Comparison of ENCODE assay signal across 13 cellular contexts in the genomic region with DNA sequence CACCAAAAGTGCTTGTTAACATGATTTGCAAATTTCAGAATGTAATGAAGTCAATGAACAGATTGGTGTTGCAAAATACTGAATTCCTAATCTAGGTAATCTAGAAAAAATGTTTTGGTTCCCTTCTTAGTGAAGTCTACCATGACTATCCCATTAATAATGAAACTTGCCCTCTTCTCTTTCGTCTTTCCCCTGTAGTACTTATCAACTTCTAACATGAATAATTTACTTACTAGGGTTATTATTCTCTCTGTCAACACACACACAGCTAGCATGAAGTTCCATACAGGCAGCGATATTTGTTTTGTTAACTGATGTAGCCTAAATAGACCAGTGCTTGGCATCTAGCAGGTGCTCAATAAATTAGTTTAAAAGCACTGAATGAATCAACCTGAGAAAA.
DNase-seq lines count a peak whose midpoint lies in the region; ATAC-seq and TF ChIP-seq lines count a peak whose summit lies in the region.
"Had no signal": no experiment of that assay in that cellular context is flagged by ENCODE, and none has a peak within 500 bp of the region (broad histone marks: within the 10 kb centered on the region; RNA-seq: fewer than 3 reads in every experiment).

No MANE protein-coding gene starts in this region.

- TF ChIP-seq CTCF in GM10266 (IDR thresholded peaks at IDR 0.05; ENCODE audit: control insufficient read depth, insufficient read depth, low read depth, missing control alignments): no peak

- DNase-seq in GM10266 (ENCODE audit: extremely low spot score) (peak; percentile 53), NCI-H2171 treated with DMSO at 0.1 percent for 48 hours (lab: John Stamatoyannopoulos, UW) (no peak), cortex of kidney (lab: John Stamatoyannopoulos, UW) (no peak), AML-193 (lab: John Stamatoyannopoulos, UW) (no peak), NCI-H146 (lab: John Stamatoyannopoulos, UW) (no peak)
- DNase-seq: adrenal gland; effector memory CD4-positive, alpha-beta T cell; mesenchymal stem cell; NCI-H1417 treated with DMSO at 0.1 percent for 48 hours; PC-3 had no signal

- ATAC-seq in GM19043 (IDR thresholded peaks at IDR 0.05; ENCODE audit: low read depth, unreplicated experiment) (peak; percentile 94), HG02588 (IDR thresholded peaks at IDR 0.05; ENCODE audit: unreplicated experiment) (peak; percentile 92), HG03432 (IDR thresholded peaks at IDR 0.05; ENCODE audit: unreplicated experiment) (peak; percentile 97)
- ATAC-seq: PC-3 had no signal
